Comparison of ENCODE assay signal across 22 cellular contexts in genomic region chr6:135604035-135604865, GRCh38.
A peak's percentile ranks its signal among the peaks of the same experiment; 100 is the strongest.
DNase-seq lines count a peak whose midpoint lies in the region; ATAC-seq, FAIRE-seq and TF ChIP-seq lines count a peak whose summit lies in the region.
"Had no signal": no experiment of that assay in that cellular context is flagged by ENCODE, and none has a peak within 500 bp of the region (broad histone marks: within the 10 kb centered on the region; RNA-seq: fewer than 3 reads in every experiment).

No MANE protein-coding gene starts in this region.

- peak; percentile 60 for ATAC-seq in stimulated activated effector memory CD8-positive, alpha-beta T cell treated with anti-CD3 and anti-CD28 coated beads, Interleukin-12 subunit alpha, Interleukin-12 subunit beta, amount 100 ng/mL, for 72 hours
- ATAC-seq in stimulated activated naive B cell treated with anti-CD40 and anti-IgM and Interleukin-4, amounts not matched to agents 10 μg/mL and 1 μg/mL and 100 μg/mL, for 72 hours (replicated peaks): no peak
- ATAC-seq: activated CD8-positive, alpha-beta memory T cell treated with anti-CD3 and anti-CD28 coated beads, Interleukin-2, amount 10 ng/mL, durations not matched to agents 7 days and 5 days; mucosa of descending colon; right lobe of liver had no signal

- no peak overlapping the region for H3K4me3 Mint-ChIP-seq in activated T-cell treated with anti-CD3 and anti-CD28 coated beads, Interleukin-2, amount 50 U/mL, for 24 hours
- H3K4me3 Mint-ChIP-seq in stimulated activated effector memory CD8-positive, alpha-beta T cell treated with anti-CD3 and anti-CD28 coated beads, Interleukin-12 subunit alpha, Interleukin-12 subunit beta, amount 100 ng/mL, for 72 hours: no peak overlapping the region
- no peak overlapping the region for H3K4me3 Mint-ChIP-seq in stimulated activated naive B cell treated with anti-CD40 and anti-IgM and Interleukin-4, amounts not matched to agents 10 μg/mL and 1 μg/mL and 100 μg/mL, for 72 hours
- no peak overlapping the region for H3K4me3 Mint-ChIP-seq in MCF 10A (ENCODE audit: unreplicated experiment)
- H3K4me3 Mint-ChIP-seq: activated CD8-positive, alpha-beta memory T cell treated with anti-CD3 and anti-CD28 coated beads, Interleukin-2, amount 10 ng/mL, durations not matched to agents 7 days and 5 days; neural crest cell had no signal

- H3K4me1 Mint-ChIP-seq in activated T-cell treated with anti-CD3 and anti-CD28 coated beads, Interleukin-2, amount 50 U/mL, for 24 hours (ENCODE audit: low read depth): peaks cover 39% of the 10 kb centered on the region
- peaks cover 13% of the 10 kb centered on the region for H3K4me1 Mint-ChIP-seq in stimulated activated effector memory CD8-positive, alpha-beta T cell treated with anti-CD3 and anti-CD28 coated beads, Interleukin-12 subunit alpha, Interleukin-12 subunit beta, amount 100 ng/mL, for 72 hours
- peaks cover 0 to 3% of the 10 kb centered on the region in 2 donors for H3K4me1 Mint-ChIP-seq in stimulated activated naive B cell treated with anti-CD40 and anti-IgM and Interleukin-4, amounts not matched to agents 10 μg/mL and 1 μg/mL and 100 μg/mL, for 72 hours
- no peaks in the 10 kb centered on the region for H3K4me1 Mint-ChIP-seq in MCF 10A (ENCODE audit: insufficient read depth, unreplicated experiment)
- H3K4me1 Mint-ChIP-seq: neural crest cell had no signal

- intact Hi-C loops in MCF 10A (cut with micrococcal nuclease): no loop called here

- BruUV-seq in MCF 10A (replicated peaks; lab: Mats Ljungman, UMichigan): no TSS peak

- POLR2A ChIA-PET in MCF 10A (lab: Yijun Ruan, JAX): interaction anchor here (0.6 to 0.8 kb wide), 2 partner anchors 18 to 148 kb away, joined by 3 read pairs; no protein-coding TSS in a partner anchor

- no peak for TF ChIP-seq CTCF in MCF 10A (IDR thresholded peaks at IDR 0.05; ENCODE audit: unreplicated experiment)

- H3K36me3 Mint-ChIP-seq in activated T-cell treated with anti-CD3 and anti-CD28 coated beads, Interleukin-2, amount 50 U/mL, for 24 hours (ENCODE audit: low read depth): no peaks in the 10 kb centered on the region
- no peaks in the 10 kb centered on the region for H3K36me3 Mint-ChIP-seq in stimulated activated effector memory CD8-positive, alpha-beta T cell treated with anti-CD3 and anti-CD28 coated beads, Interleukin-12 subunit alpha, Interleukin-12 subunit beta, amount 100 ng/mL, for 72 hours
- H3K36me3 Mint-ChIP-seq in stimulated activated naive B cell treated with anti-CD40 and anti-IgM and Interleukin-4, amounts not matched to agents 10 μg/mL and 1 μg/mL and 100 μg/mL, for 72 hours: no peaks in the 10 kb centered on the region
- H3K36me3 Mint-ChIP-seq in MCF 10A (ENCODE audit: insufficient read depth, unreplicated experiment): no peaks in the 10 kb centered on the region

- no peak for TF ChIP-seq POLR2A in GM12892 (IDR thresholded peaks at IDR 0.05; ENCODE audit: low read depth, low read length)

- no peaks in the 10 kb centered on the region for H3K27me3 Mint-ChIP-seq in activated T-cell treated with anti-CD3 and anti-CD28 coated beads, Interleukin-2, amount 50 U/mL, for 24 hours
- H3K27me3 Mint-ChIP-seq in stimulated activated naive B cell treated with anti-CD40 and anti-IgM and Interleukin-4, amounts not matched to agents 10 μg/mL and 1 μg/mL and 100 μg/mL, for 72 hours: no peaks in the 10 kb centered on the region
- H3K27me3 Mint-ChIP-seq in MCF 10A (ENCODE audit: insufficient read depth, unreplicated experiment): no peaks in the 10 kb centered on the region
- H3K27me3 Mint-ChIP-seq: activated CD8-positive, alpha-beta memory T cell treated with anti-CD3 and anti-CD28 coated beads, Interleukin-2, amount 10 ng/mL, durations not matched to agents 7 days and 5 days had no signal

- H3K9me3 Mint-ChIP-seq in activated T-cell treated with anti-CD3 and anti-CD28 coated beads, Interleukin-2, amount 50 U/mL, for 24 hours: no peaks in the 10 kb centered on the region
- no peaks in the 10 kb centered on the region for H3K9me3 Mint-ChIP-seq in stimulated activated effector memory CD8-positive, alpha-beta T cell treated with anti-CD3 and anti-CD28 coated beads, Interleukin-12 subunit alpha, Interleukin-12 subunit beta, amount 100 ng/mL, for 72 hours
- peaks cover 3 to 4% of the 10 kb centered on the region in 2 donors for H3K9me3 Mint-ChIP-seq in stimulated activated naive B cell treated with anti-CD40 and anti-IgM and Interleukin-4, amounts not matched to agents 10 μg/mL and 1 μg/mL and 100 μg/mL, for 72 hours
- H3K9me3 Mint-ChIP-seq in MCF 10A (ENCODE audit: unreplicated experiment): peaks cover 8% of the 10 kb centered on the region
- H3K9me3 Mint-ChIP-seq: neural crest cell had no signal

- no peak for DNase-seq in activated T-cell treated with anti-CD3 and anti-CD28 coated beads, Interleukin-2, amount 50 U/mL, for 24 hours
- no peak for DNase-seq in activated T-cell treated with anti-CD3 and anti-CD28 coated beads, Interleukin-2, amount 50 U/mL, for 48 hours
- peak; percentile 9 for DNase-seq in NCI-H2107 (lab: John Stamatoyannopoulos, UW)
- peak; percentile 87 to 94 for DNase-seq in SHP77 (lab: John Stamatoyannopoulos, UW)
- DNase-seq in stimulated activated effector memory CD8-positive, alpha-beta T cell treated with anti-CD3 and anti-CD28 coated beads, Interleukin-12 subunit alpha, Interleukin-12 subunit beta, amount 100 ng/mL, for 72 hours (ENCODE audit: low spot score in 2 of 2): no peak
- no peak for DNase-seq in GM12892 (ENCODE audit: insufficient read length)
- DNase-seq in stimulated activated naive B cell treated with anti-CD40 and anti-IgM and Interleukin-4, amounts not matched to agents 10 μg/mL and 1 μg/mL and 100 μg/mL, for 72 hours: no peak
- DNase-seq in MCF 10A (ENCODE audit: unreplicated experiment): no peak
- DNase-seq: activated CD4-positive, CD25-positive, alpha-beta regulatory T cell treated with anti-CD3 and anti-CD28 coated beads, Interleukin-2, amount 50 U/mL, for 72 hours; activated CD8-positive, alpha-beta memory T cell treated with anti-CD3 and anti-CD28 coated beads, Interleukin-2, amount 10 ng/mL, durations not matched to agents 7 days and 5 days; activated effector memory CD4-positive, alpha-beta T cell treated with Interleukin-2 at 50 U/mL for 16 hours; amniotic stem cell; effector CD8-positive, alpha-beta T cell; lower lobe of right lung; mucosa of descending colon; NCI-H1436; NCI-H2227 treated with DMSO at 0.1 percent for 48 hours; right lobe of liver; stimulated activated CD4-positive, alpha-beta T cell treated with anti-CD3 and anti-CD28 coated beads, Interleukin-4, amount 100 ng/mL, for 4 hours had no signal

- no peak for FAIRE-seq in GM12892 (lab: Jason Lieb, UNC)
- FAIRE-seq: bronchial epithelial cell, colon had no signal

- peak overlapping the region; percentile 87 for H3K27ac Mint-ChIP-seq in activated T-cell treated with anti-CD3 and anti-CD28 coated beads, Interleukin-2, amount 50 U/mL, for 24 hours
- H3K27ac Mint-ChIP-seq in stimulated activated effector memory CD8-positive, alpha-beta T cell treated with anti-CD3 and anti-CD28 coated beads, Interleukin-12 subunit alpha, Interleukin-12 subunit beta, amount 100 ng/mL, for 72 hours: no peak overlapping the region
- no peak overlapping the region for H3K27ac Mint-ChIP-seq in stimulated activated naive B cell treated with anti-CD40 and anti-IgM and Interleukin-4, amounts not matched to agents 10 μg/mL and 1 μg/mL and 100 μg/mL, for 72 hours
- no peak overlapping the region for H3K27ac Mint-ChIP-seq in MCF 10A (ENCODE audit: low read depth, unreplicated experiment)
- H3K27ac Mint-ChIP-seq: activated CD8-positive, alpha-beta memory T cell treated with anti-CD3 and anti-CD28 coated beads, Interleukin-2, amount 10 ng/mL, durations not matched to agents 7 days and 5 days had no signal

- CTCF ChIA-PET in MCF 10A (lab: Yijun Ruan, JAX): interaction anchor here (0.6 to 1.5 kb wide), 2 partner anchors 16 to 69 kb away, joined by 3 to 4 read pairs; no protein-coding TSS in a partner anchor

Comparison
In these comparisons a context has a peak if more than half of its experiments do, and no peak if none do; other contexts are left out.
1. DNase-seq: peak in NCI-H2107 (single experiment) and SHP77 (2 of 2); none in activated T-cell treated with anti-CD3 and anti-CD28 coated beads, Interleukin-2, amount 50 U/mL, for 24 hours (single experiment), activated T-cell treated with anti-CD3 and anti-CD28 coated beads, Interleukin-2, amount 50 U/mL, for 48 hours (0 of 2), stimulated activated effector memory CD8-positive, alpha-beta T cell treated with anti-CD3 and anti-CD28 coated beads, Interleukin-12 subunit alpha, Interleukin-12 subunit beta, amount 100 ng/mL, for 72 hours (0 of 2), GM12892 (single experiment), stimulated activated naive B cell treated with anti-CD40 and anti-IgM and Interleukin-4, amounts not matched to agents 10 μg/mL and 1 μg/mL and 100 μg/mL, for 72 hours (single experiment) and MCF 10A (single experiment).